In genomic region chr3:147574622-147575021, GRCh38 we compare ENCODE assay signal across 27 cellular contexts.
"Had no signal": no experiment of that assay in that cellular context is flagged by ENCODE, and none has a peak within 500 bp of the region (broad histone marks: within the 10 kb centered on the region; RNA-seq: fewer than 3 reads in every experiment).

No MANE protein-coding gene starts in this region.

- H3K9me3 Mint-ChIP-seq: brain had no signal

- H3K9me3 ChIP-seq: pancreas, psoas muscle, thyroid gland, upper lobe of right lung had no signal

- FAIRE-seq: pancreas had no signal

- H3K4me3 Mint-ChIP-seq: activated CD4-positive, alpha-beta T cell treated with anti-CD3 and anti-CD28 coated beads, Interleukin-2, amount 10 ng/mL, durations not matched to agents 7 days and 5 days; activated CD8-positive, alpha-beta memory T cell treated with anti-CD3 and anti-CD28 coated beads, Interleukin-2, amount 10 ng/mL, durations not matched to agents 7 days and 5 days; activated CD8-positive, alpha-beta T cell treated with anti-CD3 and anti-CD28 coated beads for 36 hours; activated naive CD8-positive, alpha-beta T cell treated with anti-CD3 and anti-CD28 coated beads, Interleukin-2, amount 50 U/mL, for 24 hours; brain; immature natural killer cell; naive thymus-derived CD8-positive, alpha-beta T cell; stimulated activated naive CD8-positive, alpha-beta T cell treated with anti-CD3 and anti-CD28 coated beads, Interleukin-15, Interleukin-2, amounts not matched to agents 100 ng/mL and 50 ng/mL, for 24 hours; T-helper 2 cell treated with Interferon-gamma antibody and Interleukin-4, amounts not matched to agents 5 μg/mL and 100 μg/mL, for 36 hours had no signal

- H3K4me3 ChIP-seq: pancreas, psoas muscle, skin epidermis, thyroid gland, upper lobe of right lung had no signal

- H3K27ac ChIP-seq: foreskin keratinocyte, pancreas, psoas muscle, skin epidermis, thyroid gland, upper lobe of right lung, VCaP had no signal

- H3K36me3 Mint-ChIP-seq: activated CD8-positive, alpha-beta memory T cell treated with anti-CD3 and anti-CD28 coated beads, Interleukin-2, amount 10 ng/mL, durations not matched to agents 7 days and 5 days; brain; naive thymus-derived CD8-positive, alpha-beta T cell had no signal

- H3K36me3 ChIP-seq: pancreas, thyroid gland, upper lobe of right lung had no signal

- H3K27me3 ChIP-seq: foreskin keratinocyte, pancreas, thyroid gland, upper lobe of right lung had no signal

- ATAC-seq: activated CD8-positive, alpha-beta memory T cell treated with anti-CD3 and anti-CD28 coated beads, Interleukin-2, amount 10 ng/mL, durations not matched to agents 7 days and 5 days; activated CD8-positive, alpha-beta T cell treated with anti-CD3 and anti-CD28 coated beads for 36 hours; activated naive CD8-positive, alpha-beta T cell treated with anti-CD3 and anti-CD28 coated beads, Interleukin-2, amount 50 U/mL, for 24 hours; foreskin keratinocyte; left lobe of liver; naive thymus-derived CD8-positive, alpha-beta T cell; pancreas; psoas muscle; right cardiac atrium; upper lobe of right lung had no signal

- DNase-seq: activated CD4-positive, alpha-beta T cell treated with anti-CD3 and anti-CD28 coated beads, Interleukin-2, amount 10 ng/mL, durations not matched to agents 7 days and 5 days; activated CD4-positive, CD25-positive, alpha-beta regulatory T cell treated with anti-CD3 and anti-CD28 coated beads, Interleukin-2, amount 50 U/mL, for 72 hours; activated CD8-positive, alpha-beta memory T cell treated with anti-CD3 and anti-CD28 coated beads, Interleukin-2, amount 10 ng/mL, durations not matched to agents 7 days and 5 days; activated CD8-positive, alpha-beta T cell treated with anti-CD3 and anti-CD28 coated beads for 36 hours; activated gamma-delta T cell; activated naive CD4-positive, alpha-beta T cell treated with anti-CD3 and anti-CD28 coated beads, Interleukin-2, amount 50 U/mL, for 16 hours; activated naive CD8-positive, alpha-beta T cell treated with anti-CD3 and anti-CD28 coated beads, Interleukin-2, amount 50 U/mL, for 24 hours; activated T-cell treated with anti-CD3 and anti-CD28 coated beads for 4 hours; dermis blood vessel endothelial cell; effector CD8-positive, alpha-beta T cell; erythroblast; foreskin keratinocyte; immature natural killer cell; naive thymus-derived CD8-positive, alpha-beta T cell; pancreas; psoas muscle; right cardiac atrium; stimulated activated CD4-positive, alpha-beta T cell treated with anti-CD3 and anti-CD28 coated beads, Interleukin-1b, Interleukin-23, amount 100 ng/mL, for 48 hours; substantia nigra; thyroid gland; upper lobe of right lung had no signal

- H3K4me1 Mint-ChIP-seq: activated CD4-positive, alpha-beta T cell treated with anti-CD3 and anti-CD28 coated beads, Interleukin-2, amount 10 ng/mL, durations not matched to agents 7 days and 5 days; activated CD8-positive, alpha-beta memory T cell treated with anti-CD3 and anti-CD28 coated beads, Interleukin-2, amount 10 ng/mL, durations not matched to agents 7 days and 5 days; activated naive CD8-positive, alpha-beta T cell treated with anti-CD3 and anti-CD28 coated beads, Interleukin-2, amount 50 U/mL, for 24 hours; immature natural killer cell; naive thymus-derived CD8-positive, alpha-beta T cell had no signal

- H3K27ac Mint-ChIP-seq: activated CD4-positive, alpha-beta T cell treated with anti-CD3 and anti-CD28 coated beads, Interleukin-2, amount 10 ng/mL, durations not matched to agents 7 days and 5 days; activated CD8-positive, alpha-beta memory T cell treated with anti-CD3 and anti-CD28 coated beads, Interleukin-2, amount 10 ng/mL, durations not matched to agents 7 days and 5 days; activated CD8-positive, alpha-beta T cell treated with anti-CD3 and anti-CD28 coated beads for 36 hours; activated naive CD8-positive, alpha-beta T cell treated with anti-CD3 and anti-CD28 coated beads, Interleukin-2, amount 50 U/mL, for 24 hours; immature natural killer cell; naive thymus-derived CD8-positive, alpha-beta T cell; stimulated activated naive CD8-positive, alpha-beta T cell treated with anti-CD3 and anti-CD28 coated beads, Interleukin-15, Interleukin-2, amounts not matched to agents 100 ng/mL and 50 ng/mL, for 24 hours; T-helper 2 cell treated with Interferon-gamma antibody and Interleukin-4, amounts not matched to agents 5 μg/mL and 100 μg/mL, for 36 hours had no signal

- H3K4me1 ChIP-seq: foreskin keratinocyte, pancreas, psoas muscle, thyroid gland, upper lobe of right lung had no signal

- H3K27me3 Mint-ChIP-seq: activated CD4-positive, alpha-beta T cell treated with anti-CD3 and anti-CD28 coated beads, Interleukin-2, amount 10 ng/mL, durations not matched to agents 7 days and 5 days; activated CD8-positive, alpha-beta memory T cell treated with anti-CD3 and anti-CD28 coated beads, Interleukin-2, amount 10 ng/mL, durations not matched to agents 7 days and 5 days; activated CD8-positive, alpha-beta T cell treated with anti-CD3 and anti-CD28 coated beads for 36 hours; activated naive CD8-positive, alpha-beta T cell treated with anti-CD3 and anti-CD28 coated beads, Interleukin-2, amount 50 U/mL, for 24 hours; brain; naive thymus-derived CD8-positive, alpha-beta T cell; stimulated activated naive CD8-positive, alpha-beta T cell treated with anti-CD3 and anti-CD28 coated beads, Interleukin-15, Interleukin-2, amounts not matched to agents 100 ng/mL and 50 ng/mL, for 24 hours had no signal
